ENCODE assay signal across 29 cellular contexts in the genomic region with DNA sequence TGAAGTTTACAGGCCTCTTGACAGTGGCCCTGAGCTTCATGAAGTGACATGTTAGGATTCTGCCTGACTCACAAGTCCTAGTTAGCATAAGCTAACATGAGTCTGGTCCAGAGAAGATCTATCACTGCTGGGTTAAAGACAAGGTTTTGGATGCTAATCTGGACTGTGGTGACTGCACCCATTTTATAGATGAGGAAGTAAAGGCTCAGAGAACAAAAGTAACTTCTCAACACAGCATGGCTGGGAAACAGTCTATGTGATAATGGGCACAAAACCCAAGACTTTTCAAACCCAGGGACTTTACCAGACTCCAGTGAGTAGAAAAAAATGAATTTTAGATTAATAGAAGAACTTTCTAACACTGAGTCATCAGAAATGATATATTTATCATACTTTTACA.
"Had no signal": no experiment of that assay in that cellular context is flagged by ENCODE, and none has a peak within 500 bp of the region (broad histone marks: within the 10 kb centered on the region; RNA-seq: fewer than 3 reads in every experiment).

No MANE protein-coding gene starts in this region.

- H3K4me1 ChIP-seq: colonic mucosa, esophagus muscularis mucosa, esophagus squamous epithelium, foreskin keratinocyte, gastrocnemius medialis, gastroesophageal sphincter, heart left ventricle, heart right ventricle had no signal

- ATAC-seq: effector memory CD8-positive, alpha-beta T cell; esophagus mucosa; gastrocnemius medialis; gastroesophageal sphincter; heart left ventricle; heart right ventricle had no signal

- H3K9me3 ChIP-seq: colonic mucosa, esophagus muscularis mucosa, esophagus squamous epithelium, gastrocnemius medialis, heart left ventricle, heart right ventricle had no signal

- H3K36me3 ChIP-seq: colonic mucosa, esophagus muscularis mucosa, esophagus squamous epithelium, gastrocnemius medialis, gastroesophageal sphincter, heart left ventricle, heart right ventricle had no signal

- H3K27ac Mint-ChIP-seq: dendritic cell treated with granulocyte-macrophage colony-stimulating factor and Interleukin-4, amounts not matched to agents 40 ng/mL and 50 ng/mL, for 4 days; effector memory CD8-positive, alpha-beta T cell; endodermal cell had no signal

- H3K4me1 Mint-ChIP-seq: endodermal cell had no signal

- FAIRE-seq: colon, endometrium, endothelial cell of umbilical vein, frontal cortex had no signal

- H3K27me3 ChIP-seq: colonic mucosa, foreskin keratinocyte, heart left ventricle, heart right ventricle had no signal

- H3K27ac ChIP-seq: colonic mucosa, coronary artery, dorsolateral prefrontal cortex, epithelial cell of prostate, esophagus muscularis mucosa, esophagus squamous epithelium, foreskin keratinocyte, gastrocnemius medialis, gastroesophageal sphincter, heart left ventricle, heart right ventricle had no signal

- H3K4me3 ChIP-seq: colonic mucosa, coronary artery, dorsolateral prefrontal cortex, esophagus muscularis mucosa, esophagus squamous epithelium, gastrocnemius medialis, gastroesophageal sphincter, heart left ventricle, heart right ventricle had no signal

- H3K9me3 Mint-ChIP-seq: dendritic cell treated with granulocyte-macrophage colony-stimulating factor and Interleukin-4, amounts not matched to agents 40 ng/mL and 50 ng/mL, for 4 days; endodermal cell had no signal

- DNase-seq: colonic mucosa; cortex of kidney; dermis blood vessel endothelial cell; dorsolateral prefrontal cortex; effector CD4-positive, alpha-beta T cell; effector CD8-positive, alpha-beta T cell; effector memory CD4-positive, alpha-beta T cell; effector memory CD8-positive, alpha-beta T cell; endodermal cell; erythroblast; esophagus squamous epithelium; foreskin fibroblast; foreskin keratinocyte; foreskin melanocyte; gastrocnemius medialis; glutamatergic neuron; head of caudate nucleus; heart left ventricle; heart right ventricle had no signal

- H3K4me3 Mint-ChIP-seq: dendritic cell treated with granulocyte-macrophage colony-stimulating factor and Interleukin-4, amounts not matched to agents 40 ng/mL and 50 ng/mL, for 4 days; effector memory CD8-positive, alpha-beta T cell; endodermal cell had no signal

- H3K27me3 Mint-ChIP-seq: dendritic cell treated with granulocyte-macrophage colony-stimulating factor and Interleukin-4, amounts not matched to agents 40 ng/mL and 50 ng/mL, for 4 days; effector memory CD8-positive, alpha-beta T cell had no signal
